Comparison of ENCODE assay signal across 16 cellular contexts in genomic region chr14:32913725-32914124, GRCh38. TPM values are rescaled to one million over a fixed set of nuclear protein-coding genes. Genes with fewer than 3 reads are reported as not detected.
DNase-seq lines count a peak whose midpoint lies in the region; TF ChIP-seq lines count a peak whose summit lies in the region.
"Had no signal": no experiment of that assay in that cellular context is flagged by ENCODE, and none has a peak within 500 bp of the region (broad histone marks: within the 10 kb centered on the region; RNA-seq: fewer than 3 reads in every experiment).

No MANE protein-coding gene starts in this region.

- H3K4me3 Mint-ChIP-seq in HFFc6 (no peak overlapping the region), progenitor cell of endocrine pancreas (ENCODE audit: low read depth) (no peak overlapping the region)
- H3K4me3 Mint-ChIP-seq: activated B cell treated with CpG ODN at 0.5 μM for 24 hours; activated naive CD4-positive, alpha-beta T cell treated with anti-CD3 and anti-CD28 coated beads, Interleukin-2, amount 50 U/mL, for 24 hours; CD4-positive, CD25-positive, alpha-beta regulatory T cell had no signal

- H3K27ac Mint-ChIP-seq in HFFc6 = no peak overlapping the region
- H3K27ac Mint-ChIP-seq in progenitor cell of endocrine pancreas = no peak overlapping the region
- H3K27ac Mint-ChIP-seq: activated B cell treated with CpG ODN at 0.5 μM for 24 hours; activated naive CD4-positive, alpha-beta T cell treated with anti-CD3 and anti-CD28 coated beads, Interleukin-2, amount 50 U/mL, for 24 hours; CD4-positive, CD25-positive, alpha-beta regulatory T cell had no signal

- 82% methylated on average over 3 of the region's 3 CpGs for WGBS in esophagus muscularis mucosa

- no peaks in the 10 kb centered on the region for H3K36me3 ChIP-seq in esophagus muscularis mucosa
- H3K36me3 ChIP-seq: transverse colon had no signal

- TF ChIP-seq EP300 in esophagus muscularis mucosa (IDR thresholded peaks at IDR 0.05) = no peak

- H3K27me3 Mint-ChIP-seq in HFFc6 (ENCODE audit: insufficient read depth) (peaks cover 10% of the 10 kb centered on the region), progenitor cell of endocrine pancreas (peaks cover 8% of the 10 kb centered on the region)
- H3K27me3 Mint-ChIP-seq: activated B cell treated with CpG ODN at 0.5 μM for 24 hours had no signal

- H3K4me1 ChIP-seq in esophagus muscularis mucosa = no peaks in the 10 kb centered on the region
- H3K4me1 ChIP-seq: transverse colon had no signal

- intact Hi-C loops in esophagus muscularis mucosa (cut with DNase I) = no loop called here

- H3K36me3 Mint-ChIP-seq in HFFc6 (ENCODE audit: low read depth) (no peaks in the 10 kb centered on the region), progenitor cell of endocrine pancreas (ENCODE audit: insufficient read depth) (no peaks in the 10 kb centered on the region)
- H3K36me3 Mint-ChIP-seq: activated naive CD4-positive, alpha-beta T cell treated with anti-CD3 and anti-CD28 coated beads, Interleukin-2, amount 50 U/mL, for 24 hours; CD4-positive, CD25-positive, alpha-beta regulatory T cell had no signal

- H3K4me1 Mint-ChIP-seq in HFFc6 (ENCODE audit: low read depth) (peaks cover 16% of the 10 kb centered on the region; the same call in 1 of the 2 replicates), progenitor cell of endocrine pancreas (ENCODE audit: low read depth) (no peaks in the 10 kb centered on the region)
- H3K4me1 Mint-ChIP-seq: activated B cell treated with CpG ODN at 0.5 μM for 24 hours; activated naive CD4-positive, alpha-beta T cell treated with anti-CD3 and anti-CD28 coated beads, Interleukin-2, amount 50 U/mL, for 24 hours; CD4-positive, CD25-positive, alpha-beta regulatory T cell had no signal

- H3K4me3 ChIP-seq in esophagus muscularis mucosa = no peak overlapping the region
- H3K4me3 ChIP-seq: coronary artery, transverse colon had no signal

- in situ Hi-C loops in KBM-7 (cut with MboI; ENCODE audit: low pct_unique_long_range_greater_than_20kb, low sequenced_read_pairs) (no loop called here), GM13976 (cut with MboI; ENCODE audit: low sequenced_read_pairs, unreplicated experiment) (no loop called here)

- no peaks in the 10 kb centered on the region for H3K9me3 ChIP-seq in esophagus muscularis mucosa
- H3K9me3 ChIP-seq: transverse colon had no signal

- no peak overlapping the region for H3K27ac ChIP-seq in esophagus muscularis mucosa (replicated peaks in 1 of 4)
- H3K27ac ChIP-seq: coronary artery, transverse colon had no signal

- H3K27me3 ChIP-seq in esophagus muscularis mucosa = no peaks in the 10 kb centered on the region
- H3K27me3 ChIP-seq: transverse colon had no signal

- DNase-seq in HFFc6 = no peak
- peak; percentile 66 for DNase-seq in astrocyte of the hippocampus (ENCODE audit: low read depth, low spot score)
- DNase-seq in globus pallidus (ENCODE audit: low spot score) = peak; percentile 65
- no peak for DNase-seq in progenitor cell of endocrine pancreas (ENCODE audit: low spot score, unreplicated experiment)
- DNase-seq in KBM-7 = no peak
- DNase-seq in GM13976 (ENCODE audit: low spot score) = no peak
- DNase-seq in esophagus muscularis mucosa (ENCODE audit: extremely low spot score) = no peak
- DNase-seq: activated B cell treated with CpG ODN at 0.5 μM for 24 hours; activated CD8-positive, alpha-beta memory T cell treated with anti-CD3 and anti-CD28 coated beads, Interleukin-2, amount 50 U/mL, for 4 hours; CD4-positive, CD25-positive, alpha-beta regulatory T cell; retina; stimulated activated CD4-positive, alpha-beta T cell treated with anti-CD3 and anti-CD28 coated beads, Interleukin-2, amount 100 ng/mL, for 24 hours; stimulated activated CD8-positive, alpha-beta memory T cell treated with anti-CD3 and anti-CD28 coated beads, Interleukin-4, amount 100 ng/mL, for 48 hours; transverse colon had no signal

- TF ChIP-seq POLR2A in esophagus muscularis mucosa (IDR thresholded peaks at IDR 0.05; ENCODE audit: low read depth) = no peak

- H3K9me3 Mint-ChIP-seq in HFFc6 (no peaks in the 10 kb centered on the region), progenitor cell of endocrine pancreas (ENCODE audit: low read depth) (no peaks in the 10 kb centered on the region)
- H3K9me3 Mint-ChIP-seq: activated B cell treated with CpG ODN at 0.5 μM for 24 hours; activated naive CD4-positive, alpha-beta T cell treated with anti-CD3 and anti-CD28 coated beads, Interleukin-2, amount 50 U/mL, for 24 hours had no signal

- TF ChIP-seq CTCF in HFFc6 (IDR thresholded peaks at IDR 0.05) = peak; percentile 47
- TF ChIP-seq CTCF in progenitor cell of endocrine pancreas (IDR thresholded peaks at IDR 0.05; ENCODE audit: unreplicated experiment) = peak; percentile 49
- no peak for TF ChIP-seq CTCF in GM13976 (IDR thresholded peaks at IDR 0.05; ENCODE audit: borderline replicate concordance, control extremely low read depth, extremely low read depth, insufficient read depth, missing control alignments)
- peak in 1 of 3 experiments; percentile 16 for TF ChIP-seq CTCF in esophagus muscularis mucosa (IDR thresholded peaks at IDR 0.05)

RNA-seq across cellular contexts. Expression of gene NPAS3, which starts 25.0 kb away (rescaled TPM):
- total RNA-seq in HFFc6 (2021; fragmentation: NEBNext Ultra II Directional; extraction: Animal tissue kit (Norgen Biotek cat#: 25700)) = not detected
- total RNA-seq in progenitor cell of endocrine pancreas = 5.2 and 6.1 TPM in 2 replicates
- total RNA-seq in esophagus muscularis mucosa = 1 to 10 TPM; 3.3 to 7.3 (median 5.8) TPM
- total RNA-seq: activated B cell treated with CpG ODN at 0.5 μM for 24 hours; CD4-positive, CD25-positive, alpha-beta regulatory T cell had no signal

Comparison
In these comparisons a context has a peak if more than half of its experiments do, and no peak if none do; other contexts are left out.
1. DNase-seq: peak in astrocyte of the hippocampus (single experiment) and globus pallidus (single experiment); none in HFFc6 (single experiment), progenitor cell of endocrine pancreas (single experiment), KBM-7 (single experiment), GM13976 (single experiment) and esophagus muscularis mucosa (single experiment).